In genomic region chr2:237471457-237472186, GRCh38 we compare ENCODE assay signal across 8 cellular contexts. TPM values are rescaled to one million over a fixed set of nuclear protein-coding genes. Genes with fewer than 3 reads are reported as not detected.
A peak's percentile ranks its signal among the peaks of the same experiment; 100 is the strongest.
DNase-seq lines count a peak whose midpoint lies in the region; ATAC-seq, FAIRE-seq and TF ChIP-seq lines count a peak whose summit lies in the region.

No MANE protein-coding gene starts in this region.

- TF ChIP-seq CTCF in astrocyte (IDR thresholded peaks at IDR 0.05; ENCODE audit: insufficient read depth, low read depth, low read length) = peak; percentile 37
- peak; percentile 86 for TF ChIP-seq CTCF in kidney epithelial cell (IDR thresholded peaks at IDR 0.05; ENCODE audit: insufficient read depth, low read length, poor library complexity, severe bottlenecking)
- TF ChIP-seq CTCF in testis (IDR thresholded peaks at IDR 0.05) = peak in 2 of 3 experiments; percentile 19 to 51

- DNase-seq in A172 (ENCODE audit: low spot score) (peak; percentile 79), G401 (ENCODE audit: low spot score) (peak; percentile 19), NCI-H82 treated with DMSO at 0.1 percent for 48 hours (lab: John Stamatoyannopoulos, UW; ENCODE audit: unreplicated experiment) (peak; percentile 7), astrocyte (ENCODE audit: low read depth) (no peak), kidney epithelial cell (ENCODE audit: low read depth) (no peak), testis (peak; percentile 68), T-helper 9 cell (no peak)

- no peaks in the 10 kb centered on the region for H3K36me3 Mint-ChIP-seq in astrocyte (ENCODE audit: low read depth, unreplicated experiment)

- in situ Hi-C loops in G401 (cut with HindIII; ENCODE audit: low sequenced_read_pairs) = no loop called here

- H3K9ac ChIP-seq in astrocyte (ENCODE audit: low read length) = peak overlapping the region; percentile 16

- H3K9me3 Mint-ChIP-seq in astrocyte (ENCODE audit: unreplicated experiment) = peaks cover 2% of the 10 kb centered on the region

- TF ChIP-seq POLR2A in testis (IDR thresholded peaks at IDR 0.05) = no peak

- no peaks in the 10 kb centered on the region for H3K27me3 ChIP-seq in astrocyte (ENCODE audit: insufficient read depth, low read length)
- H3K27me3 ChIP-seq in kidney epithelial cell (ENCODE audit: control insufficient read depth, insufficient read depth, low read length) = no peaks in the 10 kb centered on the region
- H3K27me3 ChIP-seq in testis = no peaks in the 10 kb centered on the region

- H3K4me2 ChIP-seq in astrocyte (ENCODE audit: low read length) = no peak overlapping the region

- H3K36me3 ChIP-seq in astrocyte (ENCODE audit: insufficient read depth, low read length) = no peaks in the 10 kb centered on the region
- no peaks in the 10 kb centered on the region for H3K36me3 ChIP-seq in kidney epithelial cell (ENCODE audit: control insufficient read depth, insufficient read depth, low read length)
- H3K36me3 ChIP-seq in testis (ENCODE audit: low read depth, missing control alignments) = no peaks in the 10 kb centered on the region

- H3K4me3 ChIP-seq in astrocyte (ENCODE audit: insufficient read depth, low read depth, low read length) = no peak overlapping the region
- no peak overlapping the region for H3K4me3 ChIP-seq in kidney epithelial cell (ENCODE audit: low read depth, low read length)
- no peak overlapping the region for H3K4me3 ChIP-seq in testis

- intact Hi-C loops in testis (cut with DNase I; ENCODE audit: low total_unique reads) = loop anchor here (5.0 to 10.0 kb wide), 2 partner anchors 49 to 347 kb away; no protein-coding TSS in a partner anchor

- H4K20me1 ChIP-seq in astrocyte (ENCODE audit: insufficient read depth, low read length) = no peaks in the 10 kb centered on the region

- no peak overlapping the region for H3K27ac ChIP-seq in astrocyte (ENCODE audit: low read depth, low read length)
- no peak overlapping the region for H3K27ac ChIP-seq in testis

- FAIRE-seq in astrocyte (lab: Jason Lieb, UNC) = no peak

- H3K27me3 Mint-ChIP-seq in astrocyte (ENCODE audit: low read depth, unreplicated experiment) = peaks cover 3% of the 10 kb centered on the region

- WGBS in testis, 2 donors = 58 to 82% methylated on average over 10 to 13 of the region's 13 CpGs

- peaks cover 8% of the 10 kb centered on the region for H3K4me1 Mint-ChIP-seq in astrocyte (ENCODE audit: low read depth, unreplicated experiment)

- H3K4me1 ChIP-seq in astrocyte (ENCODE audit: insufficient read depth, low read length) = peaks cover 28% of the 10 kb centered on the region
- peaks cover 23% of the 10 kb centered on the region for H3K4me1 ChIP-seq in testis

- no peak for ATAC-seq in HG03095 (IDR thresholded peaks at IDR 0.05; ENCODE audit: unreplicated experiment)

- H3K4me3 Mint-ChIP-seq in astrocyte (ENCODE audit: unreplicated experiment) = no peak overlapping the region

- no peaks in the 10 kb centered on the region for H3K79me2 ChIP-seq in astrocyte (ENCODE audit: insufficient read depth, low read length)

- H3K27ac Mint-ChIP-seq in astrocyte (ENCODE audit: unreplicated experiment) = no peak overlapping the region

- H3K9me3 ChIP-seq in astrocyte (ENCODE audit: insufficient read depth, low read depth, low read length) (no peaks in the 10 kb centered on the region), testis (no peaks in the 10 kb centered on the region)

- H2AFZ ChIP-seq in astrocyte (ENCODE audit: low read depth, low read length) = no peak overlapping the region

RNA-seq across cellular contexts. Expression of gene MLPH, which starts 15.4 kb away (rescaled TPM):
- total RNA-seq in A172 (2014; rRNA removed; shearing (Covaris generic)) = 12.9 and 17.7 TPM in 2 replicates
- 0.55 and 1.6 TPM in 2 replicates for total RNA-seq in G401 (2014; rRNA removed; shearing (Covaris generic))
- 14.2 and 16.2 TPM in 2 replicates for total RNA-seq in astrocyte
- 27.3 and 44.6 TPM in 2 replicates for total RNA-seq in kidney epithelial cell
- total RNA-seq in testis = 1 to 10 TPM; 6.5 to 7.4 TPM
- polyA plus RNA-seq in testis (ENCODE audit: insufficient read depth, low read depth, low replicate concordance) = 5.5 TPM

RNA-seq across cellular contexts. Expression of gene COL6A3, which starts 57.7 kb away (rescaled TPM):
- total RNA-seq in A172 (2014; rRNA removed; shearing (Covaris generic)) = 2.5 and 4.8 TPM in 2 replicates
- 0.17 and 0.25 TPM in 2 replicates for total RNA-seq in G401 (2014; rRNA removed; shearing (Covaris generic))
- 200 and 560 TPM in 2 replicates for total RNA-seq in astrocyte
- total RNA-seq in kidney epithelial cell = 81.9 and 124 TPM in 2 replicates
- 10 to 100 TPM; 35.1 to 74.1 TPM for total RNA-seq in testis
- 93.1 TPM for polyA plus RNA-seq in testis (ENCODE audit: insufficient read depth, low read depth, low replicate concordance)

Comparison
In these comparisons a context has a peak if more than half of its experiments do, and no peak if none do; other contexts are left out.
1. DNase-seq: peak in A172 (single experiment), G401 (single experiment), NCI-H82 treated with DMSO at 0.1 percent for 48 hours (single experiment) and testis (single experiment); none in astrocyte (single experiment), kidney epithelial cell (single experiment) and T-helper 9 cell (single experiment).
2. CTCF ChIP-seq: peak in every context shown above with its lines; median percentile 86 in kidney epithelial cell; 37 in astrocyte; 35 in testis.